1 cellular context compared by ENCODE assay signal in the genomic region with DNA sequence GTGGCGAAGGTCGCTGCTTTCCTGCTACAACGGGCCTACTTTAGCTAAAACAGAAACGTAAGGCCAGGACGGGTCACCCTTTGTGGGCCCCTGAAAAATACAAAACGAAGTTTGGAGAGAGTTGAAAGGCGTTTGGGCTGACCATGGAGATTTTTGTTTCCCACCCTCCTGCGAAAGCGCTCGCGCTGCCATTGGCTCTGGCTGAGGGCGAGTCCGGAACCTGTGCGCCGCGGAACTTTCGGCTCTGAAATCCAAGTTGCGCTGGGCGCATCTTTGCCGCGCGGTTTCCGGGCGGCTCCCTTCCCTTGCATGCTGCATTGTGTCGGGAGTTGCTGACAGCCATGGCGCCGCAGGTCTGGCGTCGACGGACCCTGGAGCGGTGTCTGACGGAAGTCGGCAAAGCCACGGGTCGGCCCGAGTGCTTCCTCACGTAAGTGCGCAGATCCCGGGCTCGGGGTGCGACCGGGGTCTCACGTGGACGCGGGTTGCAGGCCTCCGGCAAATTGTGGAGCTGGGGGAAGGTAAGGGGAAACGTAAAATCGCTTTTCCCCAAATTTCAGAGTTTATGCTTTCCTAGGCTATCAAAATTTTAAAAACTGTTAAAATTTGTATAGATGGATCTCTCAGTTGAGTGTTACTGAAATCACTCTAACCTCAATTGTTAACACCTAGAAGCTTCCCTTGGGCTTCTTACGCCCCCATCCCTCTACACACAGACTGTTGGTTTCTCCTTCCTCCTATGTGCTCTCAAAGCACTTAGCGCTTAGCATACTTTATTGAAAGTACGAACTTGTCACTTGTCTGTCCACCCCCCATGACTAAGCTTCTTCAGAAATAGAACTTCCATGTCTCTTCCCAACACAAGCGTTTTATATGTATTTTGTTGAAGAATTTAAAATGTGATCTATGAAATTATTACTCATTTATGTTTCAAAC.
TF ChIP-seq lines count a peak whose summit lies in the region.

A gene with protein sequence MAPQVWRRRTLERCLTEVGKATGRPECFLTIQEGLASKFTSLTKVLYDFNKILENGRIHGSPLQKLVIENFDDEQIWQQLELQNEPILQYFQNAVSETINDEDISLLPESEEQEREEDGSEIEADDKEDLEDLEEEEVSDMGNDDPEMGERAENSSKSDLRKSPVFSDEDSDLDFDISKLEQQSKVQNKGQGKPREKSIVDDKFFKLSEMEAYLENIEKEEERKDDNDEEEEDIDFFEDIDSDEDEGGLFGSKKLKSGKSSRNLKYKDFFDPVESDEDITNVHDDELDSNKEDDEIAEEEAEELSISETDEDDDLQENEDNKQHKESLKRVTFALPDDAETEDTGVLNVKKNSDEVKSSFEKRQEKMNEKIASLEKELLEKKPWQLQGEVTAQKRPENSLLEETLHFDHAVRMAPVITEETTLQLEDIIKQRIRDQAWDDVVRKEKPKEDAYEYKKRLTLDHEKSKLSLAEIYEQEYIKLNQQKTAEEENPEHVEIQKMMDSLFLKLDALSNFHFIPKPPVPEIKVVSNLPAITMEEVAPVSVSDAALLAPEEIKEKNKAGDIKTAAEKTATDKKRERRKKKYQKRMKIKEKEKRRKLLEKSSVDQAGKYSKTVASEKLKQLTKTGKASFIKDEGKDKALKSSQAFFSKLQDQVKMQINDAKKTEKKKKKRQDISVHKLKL (plus strand): TSS at position 310 of the 936 bp plus-strand sequence. CDS start 32 bp downstream, at position 342.

TF ChIP-seq in WTC11, 78 proteins besides CTCF, POLR2A, EP300 and RAD21 (continued from another document and continues in another):
- TF ChIP-seq, protein P1, sequence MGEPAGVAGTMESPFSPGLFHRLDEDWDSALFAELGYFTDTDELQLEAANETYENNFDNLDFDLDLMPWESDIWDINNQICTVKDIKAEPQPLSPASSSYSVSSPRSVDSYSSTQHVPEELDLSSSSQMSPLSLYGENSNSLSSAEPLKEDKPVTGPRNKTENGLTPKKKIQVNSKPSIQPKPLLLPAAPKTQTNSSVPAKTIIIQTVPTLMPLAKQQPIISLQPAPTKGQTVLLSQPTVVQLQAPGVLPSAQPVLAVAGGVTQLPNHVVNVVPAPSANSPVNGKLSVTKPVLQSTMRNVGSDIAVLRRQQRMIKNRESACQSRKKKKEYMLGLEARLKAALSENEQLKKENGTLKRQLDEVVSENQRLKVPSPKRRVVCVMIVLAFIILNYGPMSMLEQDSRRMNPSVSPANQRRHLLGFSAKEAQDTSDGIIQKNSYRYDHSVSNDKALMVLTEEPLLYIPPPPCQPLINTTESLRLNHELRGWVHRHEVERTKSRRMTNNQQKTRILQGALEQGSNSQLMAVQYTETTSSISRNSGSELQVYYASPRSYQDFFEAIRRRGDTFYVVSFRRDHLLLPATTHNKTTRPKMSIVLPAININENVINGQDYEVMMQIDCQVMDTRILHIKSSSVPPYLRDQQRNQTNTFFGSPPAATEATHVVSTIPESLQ (CRISPR knock-in tag; IDR thresholded peaks at IDR 0.05) = no peak
- no peak for TF ChIP-seq NFATC4 (CRISPR knock-in tag; IDR thresholded peaks at IDR 0.05)
- peak; percentile 83 for TF ChIP-seq FOXP1 (CRISPR knock-in tag; IDR thresholded peaks at IDR 0.05; ENCODE audit: borderline replicate concordance)
- peak; percentile 61; the same call in 1 of the 2 replicates for TF ChIP-seq ESRRA (CRISPR knock-in tag; IDR thresholded peaks at IDR 0.05; ENCODE audit: borderline replicate concordance)
- TF ChIP-seq, protein P2, sequence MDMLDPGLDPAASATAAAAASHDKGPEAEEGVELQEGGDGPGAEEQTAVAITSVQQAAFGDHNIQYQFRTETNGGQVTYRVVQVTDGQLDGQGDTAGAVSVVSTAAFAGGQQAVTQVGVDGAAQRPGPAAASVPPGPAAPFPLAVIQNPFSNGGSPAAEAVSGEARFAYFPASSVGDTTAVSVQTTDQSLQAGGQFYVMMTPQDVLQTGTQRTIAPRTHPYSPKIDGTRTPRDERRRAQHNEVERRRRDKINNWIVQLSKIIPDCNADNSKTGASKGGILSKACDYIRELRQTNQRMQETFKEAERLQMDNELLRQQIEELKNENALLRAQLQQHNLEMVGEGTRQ (CRISPR knock-in tag; IDR thresholded peaks at IDR 0.05) = no peak
- TF ChIP-seq, protein P3, sequence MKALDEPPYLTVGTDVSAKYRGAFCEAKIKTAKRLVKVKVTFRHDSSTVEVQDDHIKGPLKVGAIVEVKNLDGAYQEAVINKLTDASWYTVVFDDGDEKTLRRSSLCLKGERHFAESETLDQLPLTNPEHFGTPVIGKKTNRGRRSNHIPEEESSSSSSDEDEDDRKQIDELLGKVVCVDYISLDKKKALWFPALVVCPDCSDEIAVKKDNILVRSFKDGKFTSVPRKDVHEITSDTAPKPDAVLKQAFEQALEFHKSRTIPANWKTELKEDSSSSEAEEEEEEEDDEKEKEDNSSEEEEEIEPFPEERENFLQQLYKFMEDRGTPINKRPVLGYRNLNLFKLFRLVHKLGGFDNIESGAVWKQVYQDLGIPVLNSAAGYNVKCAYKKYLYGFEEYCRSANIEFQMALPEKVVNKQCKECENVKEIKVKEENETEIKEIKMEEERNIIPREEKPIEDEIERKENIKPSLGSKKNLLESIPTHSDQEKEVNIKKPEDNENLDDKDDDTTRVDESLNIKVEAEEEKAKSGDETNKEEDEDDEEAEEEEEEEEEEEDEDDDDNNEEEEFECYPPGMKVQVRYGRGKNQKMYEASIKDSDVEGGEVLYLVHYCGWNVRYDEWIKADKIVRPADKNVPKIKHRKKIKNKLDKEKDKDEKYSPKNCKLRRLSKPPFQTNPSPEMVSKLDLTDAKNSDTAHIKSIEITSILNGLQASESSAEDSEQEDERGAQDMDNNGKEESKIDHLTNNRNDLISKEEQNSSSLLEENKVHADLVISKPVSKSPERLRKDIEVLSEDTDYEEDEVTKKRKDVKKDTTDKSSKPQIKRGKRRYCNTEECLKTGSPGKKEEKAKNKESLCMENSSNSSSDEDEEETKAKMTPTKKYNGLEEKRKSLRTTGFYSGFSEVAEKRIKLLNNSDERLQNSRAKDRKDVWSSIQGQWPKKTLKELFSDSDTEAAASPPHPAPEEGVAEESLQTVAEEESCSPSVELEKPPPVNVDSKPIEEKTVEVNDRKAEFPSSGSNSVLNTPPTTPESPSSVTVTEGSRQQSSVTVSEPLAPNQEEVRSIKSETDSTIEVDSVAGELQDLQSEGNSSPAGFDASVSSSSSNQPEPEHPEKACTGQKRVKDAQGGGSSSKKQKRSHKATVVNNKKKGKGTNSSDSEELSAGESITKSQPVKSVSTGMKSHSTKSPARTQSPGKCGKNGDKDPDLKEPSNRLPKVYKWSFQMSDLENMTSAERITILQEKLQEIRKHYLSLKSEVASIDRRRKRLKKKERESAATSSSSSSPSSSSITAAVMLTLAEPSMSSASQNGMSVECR (CRISPR knock-in tag; IDR thresholded peaks at IDR 0.05; ENCODE audit: borderline replicate concordance) = peak; percentile 86
- TF ChIP-seq SMAD3 (CRISPR knock-in tag; IDR thresholded peaks at IDR 0.05; ENCODE audit: borderline replicate concordance) = peak; percentile 80; the same call in 1 of the 2 replicates
- TF ChIP-seq ZNF138 (CRISPR knock-in tag; conservative IDR thresholded peaks at IDR 0.05) = no peak
- peak; percentile 26; the same call in 1 of the 2 replicates for TF ChIP-seq CREB1 (CRISPR knock-in tag; IDR thresholded peaks at IDR 0.05)
- peak; percentile 18; the same call in 1 of the 2 replicates for TF ChIP-seq NFYB (CRISPR knock-in tag; conservative IDR thresholded peaks at IDR 0.05; ENCODE audit: low read depth)
- no peak for TF ChIP-seq FOXJ3 (CRISPR knock-in tag; IDR thresholded peaks at IDR 0.05; ENCODE audit: borderline replicate concordance)
- TF ChIP-seq RELA (CRISPR knock-in tag; IDR thresholded peaks at IDR 0.05; ENCODE audit: borderline replicate concordance) = no peak
- TF ChIP-seq, protein P4, sequence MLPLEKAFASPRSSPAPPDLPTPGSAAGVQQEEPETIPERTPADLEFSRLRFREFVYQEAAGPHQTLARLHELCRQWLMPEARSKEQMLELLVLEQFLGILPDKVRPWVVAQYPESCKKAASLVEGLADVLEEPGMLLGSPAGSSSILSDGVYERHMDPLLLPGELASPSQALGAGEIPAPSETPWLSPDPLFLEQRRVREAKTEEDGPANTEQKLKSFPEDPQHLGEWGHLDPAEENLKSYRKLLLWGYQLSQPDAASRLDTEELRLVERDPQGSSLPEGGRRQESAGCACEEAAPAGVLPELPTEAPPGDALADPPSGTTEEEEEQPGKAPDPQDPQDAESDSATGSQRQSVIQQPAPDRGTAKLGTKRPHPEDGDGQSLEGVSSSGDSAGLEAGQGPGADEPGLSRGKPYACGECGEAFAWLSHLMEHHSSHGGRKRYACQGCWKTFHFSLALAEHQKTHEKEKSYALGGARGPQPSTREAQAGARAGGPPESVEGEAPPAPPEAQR (CRISPR knock-in tag; IDR thresholded peaks at IDR 0.05) = no peak
- TF ChIP-seq, protein P5, sequence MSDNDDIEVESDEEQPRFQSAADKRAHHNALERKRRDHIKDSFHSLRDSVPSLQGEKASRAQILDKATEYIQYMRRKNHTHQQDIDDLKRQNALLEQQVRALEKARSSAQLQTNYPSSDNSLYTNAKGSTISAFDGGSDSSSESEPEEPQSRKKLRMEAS (CRISPR knock-in tag; IDR thresholded peaks at IDR 0.05) = peak; percentile 94
- 0 out of 2 replicates have a peak, but pooled peaks have one; percentile 42 for TF ChIP-seq CBFB (CRISPR knock-in tag; IDR thresholded peaks at IDR 0.05; ENCODE audit: low read depth)
- TF ChIP-seq NR1H2 (CRISPR knock-in tag; IDR thresholded peaks at IDR 0.05) = no peak
- TF ChIP-seq, protein P6, sequence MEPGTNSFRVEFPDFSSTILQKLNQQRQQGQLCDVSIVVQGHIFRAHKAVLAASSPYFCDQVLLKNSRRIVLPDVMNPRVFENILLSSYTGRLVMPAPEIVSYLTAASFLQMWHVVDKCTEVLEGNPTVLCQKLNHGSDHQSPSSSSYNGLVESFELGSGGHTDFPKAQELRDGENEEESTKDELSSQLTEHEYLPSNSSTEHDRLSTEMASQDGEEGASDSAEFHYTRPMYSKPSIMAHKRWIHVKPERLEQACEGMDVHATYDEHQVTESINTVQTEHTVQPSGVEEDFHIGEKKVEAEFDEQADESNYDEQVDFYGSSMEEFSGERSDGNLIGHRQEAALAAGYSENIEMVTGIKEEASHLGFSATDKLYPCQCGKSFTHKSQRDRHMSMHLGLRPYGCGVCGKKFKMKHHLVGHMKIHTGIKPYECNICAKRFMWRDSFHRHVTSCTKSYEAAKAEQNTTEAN (CRISPR knock-in tag; IDR thresholded peaks at IDR 0.05) = 0 out of 2 replicates have a peak, but pooled peaks have one; percentile 83
- TF ChIP-seq, protein P7, sequence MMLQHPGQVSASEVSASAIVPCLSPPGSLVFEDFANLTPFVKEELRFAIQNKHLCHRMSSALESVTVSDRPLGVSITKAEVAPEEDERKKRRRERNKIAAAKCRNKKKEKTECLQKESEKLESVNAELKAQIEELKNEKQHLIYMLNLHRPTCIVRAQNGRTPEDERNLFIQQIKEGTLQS (CRISPR knock-in tag; conservative IDR thresholded peaks at IDR 0.05) = no peak
- TF ChIP-seq, protein P8, sequence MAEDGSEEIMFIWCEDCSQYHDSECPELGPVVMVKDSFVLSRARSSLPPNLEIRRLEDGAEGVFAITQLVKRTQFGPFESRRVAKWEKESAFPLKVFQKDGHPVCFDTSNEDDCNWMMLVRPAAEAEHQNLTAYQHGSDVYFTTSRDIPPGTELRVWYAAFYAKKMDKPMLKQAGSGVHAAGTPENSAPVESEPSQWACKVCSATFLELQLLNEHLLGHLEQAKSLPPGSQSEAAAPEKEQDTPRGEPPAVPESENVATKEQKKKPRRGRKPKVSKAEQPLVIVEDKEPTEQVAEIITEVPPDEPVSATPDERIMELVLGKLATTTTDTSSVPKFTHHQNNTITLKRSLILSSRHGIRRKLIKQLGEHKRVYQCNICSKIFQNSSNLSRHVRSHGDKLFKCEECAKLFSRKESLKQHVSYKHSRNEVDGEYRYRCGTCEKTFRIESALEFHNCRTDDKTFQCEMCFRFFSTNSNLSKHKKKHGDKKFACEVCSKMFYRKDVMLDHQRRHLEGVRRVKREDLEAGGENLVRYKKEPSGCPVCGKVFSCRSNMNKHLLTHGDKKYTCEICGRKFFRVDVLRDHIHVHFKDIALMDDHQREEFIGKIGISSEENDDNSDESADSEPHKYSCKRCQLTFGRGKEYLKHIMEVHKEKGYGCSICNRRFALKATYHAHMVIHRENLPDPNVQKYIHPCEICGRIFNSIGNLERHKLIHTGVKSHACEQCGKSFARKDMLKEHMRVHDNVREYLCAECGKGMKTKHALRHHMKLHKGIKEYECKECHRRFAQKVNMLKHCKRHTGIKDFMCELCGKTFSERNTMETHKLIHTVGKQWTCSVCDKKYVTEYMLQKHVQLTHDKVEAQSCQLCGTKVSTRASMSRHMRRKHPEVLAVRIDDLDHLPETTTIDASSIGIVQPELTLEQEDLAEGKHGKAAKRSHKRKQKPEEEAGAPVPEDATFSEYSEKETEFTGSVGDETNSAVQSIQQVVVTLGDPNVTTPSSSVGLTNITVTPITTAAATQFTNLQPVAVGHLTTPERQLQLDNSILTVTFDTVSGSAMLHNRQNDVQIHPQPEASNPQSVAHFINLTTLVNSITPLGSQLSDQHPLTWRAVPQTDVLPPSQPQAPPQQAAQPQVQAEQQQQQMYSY (CRISPR knock-in tag; IDR thresholded peaks at IDR 0.05) = peak; percentile 44; the same call in 1 of the 2 replicates
- TF ChIP-seq KAT7 (CRISPR knock-in tag; IDR thresholded peaks at IDR 0.05; ENCODE audit: borderline replicate concordance) = peak; percentile 79; the same call in 1 of the 2 replicates
- TF ChIP-seq, protein P9, sequence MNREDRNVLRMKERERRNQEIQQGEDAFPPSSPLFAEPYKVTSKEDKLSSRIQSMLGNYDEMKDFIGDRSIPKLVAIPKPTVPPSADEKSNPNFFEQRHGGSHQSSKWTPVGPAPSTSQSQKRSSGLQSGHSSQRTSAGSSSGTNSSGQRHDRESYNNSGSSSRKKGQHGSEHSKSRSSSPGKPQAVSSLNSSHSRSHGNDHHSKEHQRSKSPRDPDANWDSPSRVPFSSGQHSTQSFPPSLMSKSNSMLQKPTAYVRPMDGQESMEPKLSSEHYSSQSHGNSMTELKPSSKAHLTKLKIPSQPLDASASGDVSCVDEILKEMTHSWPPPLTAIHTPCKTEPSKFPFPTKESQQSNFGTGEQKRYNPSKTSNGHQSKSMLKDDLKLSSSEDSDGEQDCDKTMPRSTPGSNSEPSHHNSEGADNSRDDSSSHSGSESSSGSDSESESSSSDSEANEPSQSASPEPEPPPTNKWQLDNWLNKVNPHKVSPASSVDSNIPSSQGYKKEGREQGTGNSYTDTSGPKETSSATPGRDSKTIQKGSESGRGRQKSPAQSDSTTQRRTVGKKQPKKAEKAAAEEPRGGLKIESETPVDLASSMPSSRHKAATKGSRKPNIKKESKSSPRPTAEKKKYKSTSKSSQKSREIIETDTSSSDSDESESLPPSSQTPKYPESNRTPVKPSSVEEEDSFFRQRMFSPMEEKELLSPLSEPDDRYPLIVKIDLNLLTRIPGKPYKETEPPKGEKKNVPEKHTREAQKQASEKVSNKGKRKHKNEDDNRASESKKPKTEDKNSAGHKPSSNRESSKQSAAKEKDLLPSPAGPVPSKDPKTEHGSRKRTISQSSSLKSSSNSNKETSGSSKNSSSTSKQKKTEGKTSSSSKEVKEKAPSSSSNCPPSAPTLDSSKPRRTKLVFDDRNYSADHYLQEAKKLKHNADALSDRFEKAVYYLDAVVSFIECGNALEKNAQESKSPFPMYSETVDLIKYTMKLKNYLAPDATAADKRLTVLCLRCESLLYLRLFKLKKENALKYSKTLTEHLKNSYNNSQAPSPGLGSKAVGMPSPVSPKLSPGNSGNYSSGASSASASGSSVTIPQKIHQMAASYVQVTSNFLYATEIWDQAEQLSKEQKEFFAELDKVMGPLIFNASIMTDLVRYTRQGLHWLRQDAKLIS (CRISPR knock-in tag; IDR thresholded peaks at IDR 0.05; ENCODE audit: borderline replicate concordance) = no peak
